In genomic region chr17:37488607-37489196, GRCh38 we compare ENCODE assay signal across 9 cellular contexts. TPM values are rescaled to one million over a fixed set of nuclear protein-coding genes. Genes with fewer than 3 reads are reported as not detected.
DNase-seq lines count a peak whose midpoint lies in the region; ATAC-seq and TF ChIP-seq lines count a peak whose summit lies in the region.
"Had no signal": no experiment of that assay in that cellular context is flagged by ENCODE, and none has a peak within 500 bp of the region (broad histone marks: within the 10 kb centered on the region; RNA-seq: fewer than 3 reads in every experiment).

No MANE protein-coding gene starts in this region.

- no peak for TF ChIP-seq CTCF in osteoblast (IDR thresholded peaks at IDR 0.05; ENCODE audit: extremely low read depth, low read depth, low read length)

- peak overlapping the region; percentile 99 for H3K4me2 ChIP-seq in osteoblast (ENCODE audit: insufficient read depth, low read length)

- H3K27ac ChIP-seq in osteoblast (ENCODE audit: low read depth, low read length) (peak overlapping the region; percentile 99), temporal lobe (ENCODE audit: low read depth, low read length) (peak overlapping the region; percentile 74)
- H3K27ac ChIP-seq: neutrophil had no signal

- DNase-seq in Daoy (ENCODE audit: low read depth) (peak; percentile 95), HK-2 (ENCODE audit: unreplicated experiment) (peak; percentile 92), RPMI7951 (ENCODE audit: low read depth) (peak; percentile 88), glomerular visceral epithelial cell (ENCODE audit: extremely low spot score) (peak; percentile 92), osteoblast (ENCODE audit: insufficient read length, low spot score, missing footprints) (peak; percentile 98)
- peak; percentile 66 for DNase-seq in activated naive CD4-positive, alpha-beta T cell treated with anti-CD3 and anti-CD28 coated beads, Interleukin-2, amount 50 U/mL, for 16 hours

- H3K36me3 ChIP-seq in osteoblast (ENCODE audit: insufficient read depth, low read length): no peaks in the 10 kb centered on the region
- H3K36me3 ChIP-seq: neutrophil had no signal

- peak overlapping the region; percentile 87 for H3K4me3 ChIP-seq in osteoblast (ENCODE audit: insufficient read depth, low read length)

- peaks cover 34% of the 10 kb centered on the region for H3K79me2 ChIP-seq in osteoblast (ENCODE audit: insufficient read depth, low read length)

- H3K27me3 ChIP-seq in osteoblast (ENCODE audit: insufficient read depth, low read length): no peaks in the 10 kb centered on the region

- H2AFZ ChIP-seq in osteoblast (ENCODE audit: low read length): peak overlapping the region; percentile 63

- peaks cover 58% of the 10 kb centered on the region for H3K4me1 ChIP-seq in osteoblast (ENCODE audit: insufficient read depth, low read length)

- ATAC-seq in GM18517 (IDR thresholded peaks at IDR 0.05; ENCODE audit: unreplicated experiment): no peak

- peaks cover 2% of the 10 kb centered on the region for H4K20me1 ChIP-seq in osteoblast (ENCODE audit: insufficient read depth, low read length)

- no peaks in the 10 kb centered on the region for H3K9me3 ChIP-seq in osteoblast (ENCODE audit: low read depth, low read length)
- H3K9me3 ChIP-seq: neutrophil had no signal

RNA-seq across cellular contexts. Expression of gene DUSP14, which starts 1.0 kb away (rescaled TPM):
- 29.8 and 30.9 TPM in 2 replicates for total RNA-seq in Daoy (2014; rRNA removed; shearing (Covaris generic))
- 43.6 and 47.8 TPM in 2 replicates for total RNA-seq in RPMI7951 (2014; rRNA removed; shearing (Covaris generic))
- total RNA-seq in osteoblast (79.3 and 97.7 TPM in 2 replicates), temporal lobe (9.1 TPM)
